8 cellular contexts compared by ENCODE assay signal in genomic region chr13:73754727-73755292, GRCh38.
DNase-seq lines count a peak whose midpoint lies in the region; ATAC-seq and TF ChIP-seq lines count a peak whose summit lies in the region.

No MANE protein-coding gene starts in this region.

- TF ChIP-seq CTCF in C4-2B (conservative IDR thresholded peaks at IDR 0.05) (peak; percentile 36), WI38 (IDR thresholded peaks at IDR 0.05; ENCODE audit: low read depth, low read length) (peak; percentile 40)

- H3K4me3 ChIP-seq in WI38 (ENCODE audit: low read depth, low read length): no peak overlapping the region

- no peak overlapping the region for H3K27ac ChIP-seq in C4-2B

- DNase-seq in NCI-H2107 treated with DMSO at 0.1 percent for 48 hours (lab: John Stamatoyannopoulos, UW; ENCODE audit: unreplicated experiment) (peak; percentile 75), Right ventricle myocardium superior (no peak), renal cortical epithelial cell (ENCODE audit: low read depth) (peak; percentile 64), occipital lobe (lab: John Stamatoyannopoulos, UW) (no peak)

- intact Hi-C loops in Right ventricle myocardium superior (cut with DNase I): loop anchor here (10.0 kb wide), 1 partner anchor 530 kb away; no protein-coding TSS in a partner anchor

- ATAC-seq in GM18498 (IDR thresholded peaks at IDR 0.05; ENCODE audit: unreplicated experiment): peak; percentile 66
- peak; percentile 67 for ATAC-seq in HG03060 (IDR thresholded peaks at IDR 0.05; ENCODE audit: low read depth, unreplicated experiment)
- peak; percentile 81 for ATAC-seq in Right ventricle myocardium superior (ENCODE audit: poor library complexity)

Comparison
In these comparisons a context has a peak if more than half of its experiments do, and no peak if none do; other contexts are left out.
1. DNase-seq: peak in NCI-H2107 treated with DMSO at 0.1 percent for 48 hours (single experiment) and renal cortical epithelial cell (single experiment); none in Right ventricle myocardium superior (single experiment) and occipital lobe (single experiment).
2. Peak in every context shown above with its lines, with median percentiles within 50 percentile points of each other: ATAC-seq.